Comparison of ENCODE assay signal across 8 cellular contexts in the genomic region with DNA sequence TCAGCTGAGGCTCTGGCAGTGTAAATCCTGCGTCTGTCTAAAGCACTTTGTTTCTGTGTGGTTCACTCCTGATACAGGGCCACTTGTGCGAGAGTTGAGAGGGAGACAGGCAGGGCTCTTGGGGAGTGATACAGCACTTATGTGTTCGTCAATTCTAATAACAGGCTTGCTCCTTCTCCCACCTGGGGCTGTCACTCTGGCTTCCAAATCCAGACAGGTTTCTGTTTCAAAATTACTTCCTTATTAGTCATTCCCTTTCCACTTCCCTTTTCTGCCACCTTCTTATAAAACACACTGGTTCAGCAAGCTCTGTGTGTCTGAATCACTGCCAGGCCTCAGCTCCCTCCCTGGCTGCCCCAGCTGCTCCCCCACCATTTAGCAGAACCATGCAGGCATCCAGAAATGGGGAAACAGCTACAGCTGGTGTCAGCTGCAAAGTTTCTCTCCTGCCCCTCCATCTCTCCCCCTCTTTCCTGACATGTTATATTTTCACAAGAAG. TPM values are rescaled to one million over a fixed set of nuclear protein-coding genes. Genes with fewer than 3 reads are reported as not detected.
DNase-seq lines count a peak whose midpoint lies in the region; ATAC-seq and TF ChIP-seq lines count a peak whose summit lies in the region.

No MANE protein-coding gene starts in this region.

- no peak overlapping the region for H3K4me2 ChIP-seq in parathyroid adenoma (ENCODE audit: low read length)

- WGBS in gastroesophageal sphincter (ENCODE audit: low coverage in 1 of 2), 2 donors = 3 to 7% methylated on average over 3 of the region's 3 CpGs

- no peak for TF ChIP-seq CTCF in gastroesophageal sphincter (IDR thresholded peaks at IDR 0.05)
- TF ChIP-seq CTCF in parathyroid adenoma (IDR thresholded peaks at IDR 0.05) = no peak

- H3K4me3 ChIP-seq in gastroesophageal sphincter (no peak overlapping the region), parathyroid adenoma (ENCODE audit: low read depth, low read length) (no peak overlapping the region)

- H3K27me3 ChIP-seq in gastroesophageal sphincter (no peaks in the 10 kb centered on the region), parathyroid adenoma (ENCODE audit: control insufficient read depth, insufficient read depth, low read length) (no peaks in the 10 kb centered on the region)

- H3K9me3 ChIP-seq in gastroesophageal sphincter (peaks cover 0 to 7% (median 0%) of the 10 kb centered on the region in 3 donors), parathyroid adenoma (ENCODE audit: control insufficient read depth, low read length) (no peaks in the 10 kb centered on the region)

- peak; percentile 86 for ATAC-seq in GM18511 (IDR thresholded peaks at IDR 0.05; ENCODE audit: unreplicated experiment)
- peak; percentile 56 for ATAC-seq in HG02623 (IDR thresholded peaks at IDR 0.05; ENCODE audit: unreplicated experiment)
- ATAC-seq in gastroesophageal sphincter = peak; percentile 86

- H3K4me1 ChIP-seq in gastroesophageal sphincter (peaks cover 0 to 25% (median 7%) of the 10 kb centered on the region in 3 donors), parathyroid adenoma (peaks cover 9% of the 10 kb centered on the region)

- no peak overlapping the region for H3K9ac ChIP-seq in parathyroid adenoma

- DNase-seq in NAMALWA (ENCODE audit: low spot score) = peak; percentile 76
- peak; percentile 89 for DNase-seq in SKM-1 treated with dmso at 0.1 percent for 144 hours (lab: John Stamatoyannopoulos, UW; ENCODE audit: unreplicated experiment)
- DNase-seq in COLO829 (ENCODE audit: low spot score) = no peak
- DNase-seq in activated CD4-positive, alpha-beta T cell treated with anti-CD3 and anti-CD28 coated beads for 1 hour = no peak

- H3K27ac ChIP-seq in gastroesophageal sphincter (peak overlapping the region in 3 of 4 donors; percentile 68 to 73 (median 72)), parathyroid adenoma (no peak overlapping the region)

- H3K79me2 ChIP-seq in parathyroid adenoma = no peaks in the 10 kb centered on the region

- TF ChIP-seq POLR2A in gastroesophageal sphincter (IDR thresholded peaks at IDR 0.05) = no peak

- TF ChIP-seq EP300 in gastroesophageal sphincter (IDR thresholded peaks at IDR 0.05) = no peak

- H3K36me3 ChIP-seq in gastroesophageal sphincter (no peaks in the 10 kb centered on the region), parathyroid adenoma (ENCODE audit: control insufficient read depth, insufficient read depth, low read length) (no peaks in the 10 kb centered on the region)

- H2AFZ ChIP-seq in parathyroid adenoma = peak overlapping the region; percentile 83

RNA-seq across cellular contexts. Expression of gene ZNRF2, which starts 58.5 kb away (rescaled TPM):
- 10 to 100 TPM; 12.5 to 20.9 (median 18.6) TPM for total RNA-seq in gastroesophageal sphincter

Comparison
In these comparisons a context has a peak if more than half of its experiments do, and no peak if none do; other contexts are left out.
1. DNase-seq: peak in NAMALWA (single experiment) and SKM-1 treated with dmso at 0.1 percent for 144 hours (single experiment); none in COLO829 (single experiment) and activated CD4-positive, alpha-beta T cell treated with anti-CD3 and anti-CD28 coated beads for 1 hour (single experiment).
2. Peak in every context shown above with its lines, with median percentiles within 50 percentile points of each other: ATAC-seq.